In genomic region chr15:37926136-37926535, GRCh38 we compare ENCODE assay signal across 18 cellular contexts. TPM values are rescaled to one million over a fixed set of nuclear protein-coding genes. Genes with fewer than 3 reads are reported as not detected.
DNase-seq lines count a peak whose midpoint lies in the region; ATAC-seq and TF ChIP-seq lines count a peak whose summit lies in the region.
"Had no signal": no experiment of that assay in that cellular context is flagged by ENCODE, and none has a peak within 500 bp of the region (broad histone marks: within the 10 kb centered on the region; RNA-seq: fewer than 3 reads in every experiment).

No MANE protein-coding gene starts in this region.

- H3K4me3 Mint-ChIP-seq in progenitor cell of endocrine pancreas (ENCODE audit: low read depth), result no peak overlapping the region
- no peak overlapping the region for H3K4me3 Mint-ChIP-seq in WTC11
- H3K4me3 Mint-ChIP-seq: CD4-positive, alpha-beta T cell; CD8-positive, alpha-beta T cell had no signal

- TF ChIP-seq POLR2A in GM18505 (IDR thresholded peaks at IDR 0.05; ENCODE audit: borderline replicate concordance, extremely low read depth, insufficient read depth, insufficient read length), result no peak

- H3K36me3 Mint-ChIP-seq in progenitor cell of endocrine pancreas (ENCODE audit: insufficient read depth), result no peaks in the 10 kb centered on the region
- H3K36me3 Mint-ChIP-seq in WTC11, result no peaks in the 10 kb centered on the region

- H3K27ac ChIP-seq in PC-9, result no peak overlapping the region
- H3K27ac ChIP-seq: BLaER1 had no signal

- H3K9me3 Mint-ChIP-seq in progenitor cell of endocrine pancreas (ENCODE audit: low read depth) (peaks cover 5% of the 10 kb centered on the region), WTC11 (0 out of 2 replicates have a peak, but pooled peaks cover 4% of the 10 kb centered on the region)
- H3K9me3 Mint-ChIP-seq: CD4-positive, alpha-beta T cell had no signal

- H3K79me2 ChIP-seq in PC-9 (ENCODE audit: low read depth), result no peaks in the 10 kb centered on the region

- H3K36me3 ChIP-seq in PC-9 (ENCODE audit: low read depth), result no peaks in the 10 kb centered on the region
- H3K36me3 ChIP-seq: BE2C, BLaER1 had no signal

- H3K4me1 Mint-ChIP-seq in progenitor cell of endocrine pancreas (ENCODE audit: low read depth), result peaks cover 39% of the 10 kb centered on the region
- peaks cover 9% of the 10 kb centered on the region for H3K4me1 Mint-ChIP-seq in WTC11

- H3K27ac Mint-ChIP-seq in progenitor cell of endocrine pancreas, result peak overlapping the region; percentile 57
- no peak overlapping the region for H3K27ac Mint-ChIP-seq in WTC11
- H3K27ac Mint-ChIP-seq: CD4-positive, alpha-beta T cell; CD8-positive, alpha-beta T cell had no signal

- POLR2A ChIA-PET in PC-9 (lab: Charles Lee; ENCODE audit: unreplicated experiment) (no interaction called here), WTC11 (lab: Charles Lee) (no interaction called here)

- H3K9me3 ChIP-seq in PC-9 (ENCODE audit: insufficient read depth, low read depth), result no peaks in the 10 kb centered on the region
- H3K9me3 ChIP-seq: BE2C, Caco-2 had no signal

- intact Hi-C loops in PC-9 (cut with micrococcal nuclease; ENCODE audit: unreplicated experiment), result no loop called here

- no peaks in the 10 kb centered on the region for H4K20me1 ChIP-seq in PC-9 (ENCODE audit: insufficient read depth)
- H4K20me1 ChIP-seq: BLaER1 had no signal

- H3K27me3 ChIP-seq in PC-9 (ENCODE audit: insufficient read depth, low read depth), result no peaks in the 10 kb centered on the region
- H3K27me3 ChIP-seq: BE2C, BLaER1 had no signal

- TF ChIP-seq CTCF in LNCaP clone FGC (IDR thresholded peaks at IDR 0.05; ENCODE audit: control insufficient read depth, extremely low read depth, insufficient read depth) (no peak), PC-9 (conservative IDR thresholded peaks at IDR 0.05) (no peak), progenitor cell of endocrine pancreas (IDR thresholded peaks at IDR 0.05; ENCODE audit: unreplicated experiment) (no peak), WTC11 (IDR thresholded peaks at IDR 0.05) (no peak)

- no peaks in the 10 kb centered on the region for H3F3A ChIP-seq in PC-9 (ENCODE audit: insufficient read depth, low read depth)

- CTCF ChIA-PET in PC-9 (lab: Charles Lee) (no interaction called here), WTC11 (lab: Charles Lee) (no interaction called here)

- ATAC-seq in HG03280 (IDR thresholded peaks at IDR 0.05; ENCODE audit: unreplicated experiment), result no peak
- no peak for ATAC-seq in GM18505 (IDR thresholded peaks at IDR 0.05; ENCODE audit: unreplicated experiment)
- no peak for ATAC-seq in WTC11
- ATAC-seq: CD8-positive, alpha-beta T cell had no signal

- H3K4me2 ChIP-seq in PC-9, result 0 out of 2 replicates have a peak overlapping the region, but pooled peaks have one; percentile 28
- H3K4me2 ChIP-seq: BLaER1 had no signal

- H3K4me1 ChIP-seq in PC-9 (replicated peaks; ENCODE audit: insufficient read depth), result peaks cover 23% of the 10 kb centered on the region
- H3K4me1 ChIP-seq: BE2C, BLaER1, Caco-2 had no signal

- H2AFZ ChIP-seq in PC-9, result no peak overlapping the region

- H3K27me3 Mint-ChIP-seq in progenitor cell of endocrine pancreas (no peaks in the 10 kb centered on the region), WTC11 (ENCODE audit: low read depth) (no peaks in the 10 kb centered on the region)

- H3K4me3 ChIP-seq in LNCaP clone FGC (ENCODE audit: low read depth, low read length) (no peak overlapping the region), PC-9 (no peak overlapping the region)
- H3K4me3 ChIP-seq: BLaER1 had no signal

- H3K9me2 ChIP-seq in PC-9 (ENCODE audit: insufficient read depth), result no peaks in the 10 kb centered on the region

- DNase-seq in LNCaP clone FGC (ENCODE audit: low read depth), result peak; percentile 40
- DNase-seq in PC-9, result peak in 1 of 2 experiments; percentile 37
- DNase-seq in progenitor cell of endocrine pancreas (ENCODE audit: low spot score, unreplicated experiment), result no peak
- DNase-seq in WTC11 (ENCODE audit: low spot score), result no peak
- DNase-seq: 8988T; ACHN; BE2C; C1 segment of cervical spinal cord; Caco-2; Calu3; CD4-positive, alpha-beta T cell; CD8-positive, alpha-beta T cell; DMS79 treated with DMSO at 0.1 percent for 48 hours; GF-D8 had no signal

- no TSS peak for BruUV-seq in PC-9 (replicated peaks; lab: Mats Ljungman, UMichigan)

TF ChIP-seq in WTC11, 78 proteins besides CTCF, POLR2A, EP300 and RAD21 (continues in another document):
- TF ChIP-seq IRF2 (CRISPR knock-in tag; IDR thresholded peaks at IDR 0.05; ENCODE audit: borderline replicate concordance, low read depth) (no peak), ERG (CRISPR knock-in tag; IDR thresholded peaks at IDR 0.05) (no peak), ZMAT4 (CRISPR knock-in tag; IDR thresholded peaks at IDR 0.05) (no peak), CREB1 (CRISPR knock-in tag; IDR thresholded peaks at IDR 0.05) (no peak), PREB (CRISPR knock-in tag; IDR thresholded peaks at IDR 0.05; ENCODE audit: borderline replicate concordance) (no peak), CREM (CRISPR knock-in tag; IDR thresholded peaks at IDR 0.05) (no peak), TEAD4 (CRISPR knock-in tag; IDR thresholded peaks at IDR 0.05) (no peak), ZNF219 (CRISPR knock-in tag; IDR thresholded peaks at IDR 0.05; ENCODE audit: borderline replicate concordance) (no peak), FOXJ3 (CRISPR knock-in tag; IDR thresholded peaks at IDR 0.05; ENCODE audit: borderline replicate concordance) (no peak), HMGA2 (CRISPR knock-in tag; IDR thresholded peaks at IDR 0.05) (no peak), NR2C2 (CRISPR knock-in tag; IDR thresholded peaks at IDR 0.05) (no peak), CDX4 (CRISPR knock-in tag; IDR thresholded peaks at IDR 0.05; ENCODE audit: borderline replicate concordance) (no peak), ARID4B (CRISPR knock-in tag; IDR thresholded peaks at IDR 0.05; ENCODE audit: borderline replicate concordance) (no peak)

RNA-seq across cellular contexts. Expression of gene TMCO5A, which starts 8.3 kb away (rescaled TPM):
- total RNA-seq in PC-9 (2021) (0.35 TPM in 1 of 2 replicates, not detected in the other), progenitor cell of endocrine pancreas (not detected in 2 replicates), WTC11 (2021) (not detected in 3 replicates)
- total RNA-seq: A673; Caco-2; Calu3; CD4-positive, alpha-beta T cell; CD8-positive, alpha-beta T cell had no signal
